ENCODE assay signal across 19 cellular contexts in genomic region chr2:9156483-9156882, GRCh38. TPM values are rescaled to one million over a fixed set of nuclear protein-coding genes. Genes with fewer than 3 reads are reported as not detected.
DNase-seq lines count a peak whose midpoint lies in the region; ATAC-seq, FAIRE-seq and TF ChIP-seq lines count a peak whose summit lies in the region.
"Had no signal": no experiment of that assay in that cellular context is flagged by ENCODE, and none has a peak within 500 bp of the region (broad histone marks: within the 10 kb centered on the region; RNA-seq: fewer than 3 reads in every experiment).

No MANE protein-coding gene starts in this region.

- no peak for TF ChIP-seq POLR2A in IMR-90 (IDR thresholded peaks at IDR 0.05; ENCODE audit: low read depth, low read length)
- TF ChIP-seq POLR2A in erythroblast (IDR thresholded peaks at IDR 0.05; ENCODE audit: low read length): no peak

- H3K79me1 ChIP-seq in IMR-90 (ENCODE audit: low read depth in 1 of 2, low read length in 2 of 2) (no peaks in the 10 kb centered on the region), mesenchymal stem cell (replicated peaks; ENCODE audit: low read length, poor library complexity, severe bottlenecking) (no peaks in the 10 kb centered on the region)

- POLR2A ChIA-PET in HEK293 (lab: Yijun Ruan, JAX): no interaction called here
- POLR2A ChIA-PET in IMR-90 (lab: Charles Lee; ENCODE audit: unreplicated experiment): interaction anchor here (0.7 kb wide), 1 partner anchor 84 kb away, joined by 7 read pairs; no protein-coding TSS in a partner anchor

- DNase-seq in IMR-90 (no peak), mesenchymal stem cell (no peak), urothelium cell line (ENCODE audit: low spot score) (no peak), iPS-NIHi7 (ENCODE audit: extremely low spot score) (no peak), erythroblast (lab: John Stamatoyannopoulos, UW) (no peak), NCI-H524 (lab: John Stamatoyannopoulos, UW) (no peak)
- DNase-seq: ACHN; BE2C; C1 segment of cervical spinal cord; Caco-2; CD4-positive, CD25-positive, alpha-beta regulatory T cell; DMS79; GDM1; H7; KBM-7 had no signal

- H2AK9ac ChIP-seq in IMR-90 (replicated peaks; ENCODE audit: low read depth, low read length, poor library complexity): no peak overlapping the region

- no peak overlapping the region for H2BK20ac ChIP-seq in IMR-90 (ENCODE audit: low read depth, low read length)

- intact Hi-C loops in IMR-90 (cut with micrococcal nuclease): no loop called here

- H3K14ac ChIP-seq in IMR-90 (replicated peaks; ENCODE audit: low read depth, low read length) (no peak overlapping the region), mesenchymal stem cell (ENCODE audit: low read length in 2 of 2) (no peak overlapping the region)

- H2BK15ac ChIP-seq in IMR-90 (ENCODE audit: low read depth, low read length): no peak overlapping the region
- no peak overlapping the region for H2BK15ac ChIP-seq in mesenchymal stem cell (ENCODE audit: low read depth, poor library complexity, severe bottlenecking)

- H3K27ac ChIP-seq in HEK293 (ENCODE audit: extremely low read depth, low read depth, low read length): no peak overlapping the region
- H3K27ac ChIP-seq in IMR-90 (ENCODE audit: insufficient read depth, low read length): no peak overlapping the region
- no peak overlapping the region for H3K27ac ChIP-seq in mesenchymal stem cell (ENCODE audit: low read length, poor library complexity, severe bottlenecking)

- no peak for TF ChIP-seq CTCF in HEK293 (tag by site-specific recombination; IDR thresholded peaks at IDR 0.05)
- no peak for TF ChIP-seq CTCF in IMR-90 (conservative IDR thresholded peaks at IDR 0.05; ENCODE audit: low read depth, low read length)

- no peak overlapping the region for H4K8ac ChIP-seq in IMR-90 (ENCODE audit: low read depth in 2 of 2, low read length in 2 of 2)
- H4K8ac ChIP-seq in mesenchymal stem cell (ENCODE audit: low read length): peak overlapping the region; percentile 7

- H3K27me3 ChIP-seq in IMR-90 (ENCODE audit: control insufficient read depth, insufficient read depth, low read length) (no peaks in the 10 kb centered on the region; the same call in 1 of the 2 replicates), mesenchymal stem cell (ENCODE audit: control insufficient read depth in 1 of 2, insufficient read depth in 1 of 2, low read length in 2 of 2) (no peaks in the 10 kb centered on the region)
- H3K27me3 ChIP-seq: BE2C had no signal

- FAIRE-seq in urothelium cell line (lab: Jason Lieb, UNC): peak; percentile 9
- FAIRE-seq: A204.1, D721Med had no signal

- H3K9me3 ChIP-seq in HEK293 (ENCODE audit: control insufficient read depth, insufficient read depth, low read depth, low read length): no peaks in the 10 kb centered on the region
- H3K9me3 ChIP-seq in IMR-90 (ENCODE audit: control insufficient read depth, insufficient read depth, low read length): no peaks in the 10 kb centered on the region
- no peaks in the 10 kb centered on the region for H3K9me3 ChIP-seq in mesenchymal stem cell (ENCODE audit: control insufficient read depth, low read length)
- H3K9me3 ChIP-seq: BE2C, Caco-2 had no signal

- H3K4me1 ChIP-seq in HEK293 (ENCODE audit: control insufficient read depth, insufficient read depth, low read length): no peaks in the 10 kb centered on the region
- H3K4me1 ChIP-seq in IMR-90 (ENCODE audit: control insufficient read depth, insufficient read depth, low read length): peaks cover 4% of the 10 kb centered on the region
- peaks cover 2% of the 10 kb centered on the region for H3K4me1 ChIP-seq in mesenchymal stem cell (ENCODE audit: control insufficient read depth, insufficient read depth, low read depth, low read length)
- H3K4me1 ChIP-seq: Caco-2 had no signal

- no peak overlapping the region for H3K18ac ChIP-seq in IMR-90 (ENCODE audit: low read depth, low read length)
- no peak overlapping the region for H3K18ac ChIP-seq in mesenchymal stem cell (ENCODE audit: low read depth in 1 of 2, low read length in 2 of 2)

- TF ChIP-seq RAD21 in IMR-90 (IDR thresholded peaks at IDR 0.05; ENCODE audit: low read length): no peak

- H3K9ac ChIP-seq in IMR-90 (ENCODE audit: low read depth, low read length): no peak overlapping the region
- H3K9ac ChIP-seq in mesenchymal stem cell (ENCODE audit: low read length): no peak overlapping the region

- H4K5ac ChIP-seq in IMR-90 (ENCODE audit: low read depth, low read length): no peak overlapping the region

- no peak overlapping the region for H3K56ac ChIP-seq in IMR-90 (ENCODE audit: extremely low read depth, insufficient read depth, low read length)

- H4K20me1 ChIP-seq in IMR-90 (ENCODE audit: insufficient read depth, low read length): no peaks in the 10 kb centered on the region

- no peak overlapping the region for H3K4me3 ChIP-seq in HEK293 (ENCODE audit: low read depth, low read length)
- no peak overlapping the region for H3K4me3 ChIP-seq in IMR-90 (ENCODE audit: insufficient read depth, low read depth, low read length)
- no peak overlapping the region for H3K4me3 ChIP-seq in mesenchymal stem cell (ENCODE audit: insufficient read depth in 1 of 2, low read depth in 1 of 2, low read length in 2 of 2)
- H3K4me3 ChIP-seq: GM23338 had no signal

- H3K9me1 ChIP-seq in IMR-90 (ENCODE audit: insufficient read depth, low read length): no peaks in the 10 kb centered on the region

- H2BK120ac ChIP-seq in IMR-90 (ENCODE audit: low read depth, low read length) (no peak overlapping the region), mesenchymal stem cell (ENCODE audit: low read depth, low read length) (no peak overlapping the region)

- H3K36me3 ChIP-seq in HEK293 (ENCODE audit: control insufficient read depth in 2 of 2, insufficient read depth in 1 of 2, low read length in 2 of 2): no peaks in the 10 kb centered on the region; a peak in 1 of 3 replicates
- no peaks in the 10 kb centered on the region for H3K36me3 ChIP-seq in IMR-90 (ENCODE audit: control insufficient read depth, insufficient read depth, low read length)
- no peaks in the 10 kb centered on the region for H3K36me3 ChIP-seq in mesenchymal stem cell (ENCODE audit: control insufficient read depth in 1 of 2, insufficient read depth in 2 of 2, low read depth in 1 of 2, low read length in 2 of 2)
- H3K36me3 ChIP-seq: BE2C had no signal

- H3K4me2 ChIP-seq in IMR-90 (ENCODE audit: low read depth, low read length) (no peak overlapping the region), mesenchymal stem cell (ENCODE audit: low read length, poor library complexity, severe bottlenecking) (no peak overlapping the region)
- H3K4me2 ChIP-seq: GM23338 had no signal

- in situ Hi-C loops in IMR-90 (cut with MboI; ENCODE audit: low sequenced_read_pairs): no loop called here

- H3K4ac ChIP-seq in IMR-90 (ENCODE audit: low read depth, low read length) (no peak overlapping the region), mesenchymal stem cell (ENCODE audit: low read depth in 1 of 2, low read length in 2 of 2) (no peak overlapping the region)

- H2AK5ac ChIP-seq in IMR-90 (ENCODE audit: low read depth, low read length) (no peak overlapping the region; the same call in 1 of the 2 replicates), mesenchymal stem cell (ENCODE audit: low read length, severe bottlenecking) (no peak overlapping the region)

- 80 to 100% methylated on average over 1 to 2 of the region's 3 CpGs for WGBS in IMR-90 (ENCODE audit: extremely low coverage in 2 of 2, insufficient read length in 1 of 2), 2 experiments
- 91% methylated on average over 3 of the region's 3 CpGs for WGBS in mesenchymal stem cell

- BruUV-seq in IMR-90 (replicated peaks; lab: Mats Ljungman, UMichigan): no TSS peak

- no peak overlapping the region for H2BK12ac ChIP-seq in mesenchymal stem cell (ENCODE audit: low read length in 2 of 2)

- H3K23ac ChIP-seq in IMR-90 (ENCODE audit: low read depth, low read length) (no peak overlapping the region), mesenchymal stem cell (ENCODE audit: low read length in 2 of 2) (peak overlapping the region in 1 of 2 experiments; percentile 23)

- CTCF ChIA-PET in HEK293 (lab: Yijun Ruan, JAX): interaction anchor here (0.7 kb wide), 1 partner anchor 20 kb away, joined by 4 read pairs; no protein-coding TSS in a partner anchor
- CTCF ChIA-PET in IMR-90 (lab: Yijun Ruan, JAX): no interaction called here

- dilution Hi-C loops in IMR-90 (cut with HindIII; ENCODE audit: low sequenced_read_pairs, unreplicated experiment): no loop called here

- no peak overlapping the region for H4K91ac ChIP-seq in IMR-90 (ENCODE audit: insufficient read depth, low read depth, low read length)
- H4K91ac ChIP-seq in mesenchymal stem cell (ENCODE audit: low read length): no peak overlapping the region

- no peak for ATAC-seq in IMR-90 (ENCODE audit: low read depth)
- ATAC-seq: GM23338 had no signal

- H2AFZ ChIP-seq in IMR-90 (replicated peaks; ENCODE audit: low read length, poor library complexity) (no peak overlapping the region), mesenchymal stem cell (ENCODE audit: low read depth, low read length) (no peak overlapping the region)
- H2AFZ ChIP-seq: GM23338 had no signal

- peak overlapping the region; percentile 66 for H2BK5ac ChIP-seq in IMR-90 (ENCODE audit: low read depth, low read length, poor library complexity, severe bottlenecking)
- H2BK5ac ChIP-seq in mesenchymal stem cell (ENCODE audit: low read depth, low read length, poor library complexity, severe bottlenecking): no peak overlapping the region

TF ChIP-seq in HEK293, 187 proteins besides CTCF, POLR2A, EP300 and RAD21 (continues in another document):
- TF ChIP-seq ZNF501 (tag by site-specific recombination; IDR thresholded peaks at IDR 0.05) (no peak), ZNF514 (tag by site-specific recombination; IDR thresholded peaks at IDR 0.05) (no peak), WT1 (tag by site-specific recombination; IDR thresholded peaks at IDR 0.05) (no peak), ZNF366 (tag by site-specific recombination; conservative IDR thresholded peaks at IDR 0.05) (peak; percentile 88), SCRT2 (tag by site-specific recombination; IDR thresholded peaks at IDR 0.05) (no peak), ZFHX2 (tag by site-specific recombination; conservative IDR thresholded peaks at IDR 0.05) (peak; percentile 87), ZNF544 (tag by site-specific recombination; IDR thresholded peaks at IDR 0.05) (no peak)

RNA-seq across cellular contexts. Expression of gene ASAP2, which starts 50.1 kb away (rescaled TPM):
- 19.7 and 26.9 TPM in 2 replicates for total RNA-seq in IMR-90 (2012; rRNA removed)
- 25.0 and 28.1 TPM in 2 replicates for polyA plus RNA-seq in IMR-90 (2012; rRNA removed)
- polyA plus RNA-seq in IMR-90 (2012; cell fraction: cytosol; rRNA removed): 10.0 and 11.4 TPM in 2 replicates
- polyA plus RNA-seq in IMR-90 (2012; cell fraction: nucleus; rRNA removed; ENCODE audit: low replicate concordance): 23.8 and 56.1 TPM in 2 replicates
- 27.5 TPM for polyA plus RNA-seq in mesenchymal stem cell (2013, experiment 1 of 2)
- polyA plus RNA-seq in mesenchymal stem cell (2013, experiment 2 of 2): 23.9 TPM
- polyA plus RNA-seq: CD4-positive, CD25-positive, alpha-beta regulatory T cell had no signal
